ENCODE assay signal across 17 cellular contexts in genomic region chr14:104103061-104104005, GRCh38. TPM values are rescaled to one million over a fixed set of nuclear protein-coding genes. Genes with fewer than 3 reads are reported as not detected.
DNase-seq lines count a peak whose midpoint lies in the region; ATAC-seq and TF ChIP-seq lines count a peak whose summit lies in the region.
"Had no signal": no experiment of that assay in that cellular context is flagged by ENCODE, and none has a peak within 500 bp of the region (broad histone marks: within the 10 kb centered on the region; RNA-seq: fewer than 3 reads in every experiment).

No MANE protein-coding gene starts in this region.

- H3K27me3 ChIP-seq in H7 (ENCODE audit: control insufficient read depth, insufficient read depth, low read length) (no peaks in the 10 kb centered on the region), NT2/D1 (ENCODE audit: insufficient read depth, insufficient read length) (no peaks in the 10 kb centered on the region), heart left ventricle (peaks cover 0 to 13% (median 0%) of the 10 kb centered on the region in 9 donors), osteoblast (ENCODE audit: insufficient read depth, low read length) (no peaks in the 10 kb centered on the region)

- WGBS in heart left ventricle, 4 donors: 74 to 82% (median 78%) methylated on average over 43 to 47 of the region's 47 CpGs

- peak; percentile 77 for DNase-seq in H7
- no peak for DNase-seq in NT2/D1 (ENCODE audit: low read depth, low spot score)
- peak in 3 of 5 donors; percentile 20 to 59 (median 24) for DNase-seq in heart left ventricle
- DNase-seq in osteoblast (ENCODE audit: insufficient read length, low spot score, missing footprints): peak; percentile 58
- DNase-seq in occipital lobe (lab: John Stamatoyannopoulos, UW): no peak
- DNase-seq in NCI-H226: no peak
- DNase-seq in NCI-H1694 treated with DMSO at 0.1 percent for 48 hours (lab: John Stamatoyannopoulos, UW): no peak
- DNase-seq: activated CD8-positive, alpha-beta T cell treated with anti-CD3 and anti-CD28 coated beads, Interleukin-2, amount 10 ng/mL, durations not matched to agents 7 days and 5 days; esophagus squamous epithelium; GF-D8; naive thymus-derived CD4-positive, alpha-beta T cell; NCI-H1930; NCI-H446 treated with DMSO at 0.1 percent for 48 hours; SHP77 treated with DMSO at 0.1 percent for 48 hours; stimulated activated CD4-positive, alpha-beta T cell treated with anti-CD3 and anti-CD28 coated beads, Interleukin-12 subunit alpha, Interleukin-12 subunit beta, amount 100 ng/mL, for 4 hours had no signal

- H3K4me1 ChIP-seq in NT2/D1 (ENCODE audit: insufficient read depth, insufficient read length): peaks cover 14% of the 10 kb centered on the region
- no peaks in the 10 kb centered on the region for H3K4me1 ChIP-seq in heart left ventricle
- H3K4me1 ChIP-seq in osteoblast (ENCODE audit: insufficient read depth, low read length): no peaks in the 10 kb centered on the region

- peak overlapping the region; percentile 21 for H3K9ac ChIP-seq in NT2/D1 (ENCODE audit: insufficient read length, low read depth)

- TF ChIP-seq CTCF in heart left ventricle (IDR thresholded peaks at IDR 0.05) (no peak), osteoblast (IDR thresholded peaks at IDR 0.05; ENCODE audit: extremely low read depth, low read depth, low read length) (no peak)

- no peak overlapping the region for H3K27ac ChIP-seq in heart left ventricle
- H3K27ac ChIP-seq in osteoblast (ENCODE audit: low read depth, low read length): no peak overlapping the region
- H3K27ac ChIP-seq: prostate gland had no signal

- H3K4me2 ChIP-seq in osteoblast (ENCODE audit: insufficient read depth, low read length): no peak overlapping the region

- ATAC-seq in heart left ventricle: peak in 2 of 4 donors; percentile 2 to 4
- ATAC-seq in GM21717 (IDR thresholded peaks at IDR 0.05; ENCODE audit: unreplicated experiment): no peak
- ATAC-seq: activated CD8-positive, alpha-beta T cell treated with anti-CD3 and anti-CD28 coated beads, Interleukin-2, amount 10 ng/mL, durations not matched to agents 7 days and 5 days; naive thymus-derived CD4-positive, alpha-beta T cell had no signal

- H3K9me3 ChIP-seq in NT2/D1 (ENCODE audit: insufficient read depth, low read length): no peaks in the 10 kb centered on the region
- H3K9me3 ChIP-seq in heart left ventricle: no peaks in the 10 kb centered on the region
- no peaks in the 10 kb centered on the region for H3K9me3 ChIP-seq in osteoblast (ENCODE audit: low read depth, low read length)
- H3K9me3 ChIP-seq: esophagus squamous epithelium, prostate gland had no signal

- H3K36me3 ChIP-seq in H7 (replicated peaks; ENCODE audit: control insufficient read depth, insufficient read depth, low read length) (no peaks in the 10 kb centered on the region), NT2/D1 (ENCODE audit: insufficient read depth, insufficient read length, low read length) (no peaks in the 10 kb centered on the region), heart left ventricle (no peaks in the 10 kb centered on the region), osteoblast (ENCODE audit: insufficient read depth, low read length) (no peaks in the 10 kb centered on the region)
- H3K36me3 ChIP-seq: esophagus squamous epithelium, prostate gland had no signal

- H4K20me1 ChIP-seq in osteoblast (ENCODE audit: insufficient read depth, low read length): no peaks in the 10 kb centered on the region

- TF ChIP-seq POLR2A in heart left ventricle (IDR thresholded peaks at IDR 0.05): no peak

- intact Hi-C loops in heart left ventricle (cut with DNase I): no loop called here

- no peak overlapping the region for H2AFZ ChIP-seq in osteoblast (ENCODE audit: low read length)

- no peak overlapping the region for H3K4me3 ChIP-seq in H7 (ENCODE audit: insufficient read depth, low read depth, low read length)
- no peak overlapping the region for H3K4me3 ChIP-seq in NT2/D1 (ENCODE audit: insufficient read length, low read depth)
- no peak overlapping the region for H3K4me3 ChIP-seq in heart left ventricle
- H3K4me3 ChIP-seq in osteoblast (ENCODE audit: insufficient read depth, low read length): no peak overlapping the region
- H3K4me3 ChIP-seq: esophagus squamous epithelium, prostate gland had no signal

- H3K79me2 ChIP-seq in osteoblast (ENCODE audit: insufficient read depth, low read length): no peaks in the 10 kb centered on the region

RNA-seq across cellular contexts. Expression of gene ASPG, which starts 17.8 kb away (rescaled TPM):
- total RNA-seq in H7 (2014; rRNA removed; shearing (Covaris generic)): 0.17 and 2.9 TPM in 2 replicates
- total RNA-seq in heart left ventricle (10 to 100 TPM in 7 of 9 donors, 1 to 10 TPM in 2; 6.0 to 54.6 (median 16.3) TPM), osteoblast (under 0.01 TPM in 1 of 2 replicates, not detected in the other), occipital lobe (0.94 TPM)
- 10 to 100 TPM in 1 of 2 donors, 1 to 10 TPM in 1; 3.2 to 16.3 TPM for polyA plus RNA-seq in heart left ventricle
- total RNA-seq: activated CD8-positive, alpha-beta T cell treated with anti-CD3 and anti-CD28 coated beads, Interleukin-2, amount 10 ng/mL, durations not matched to agents 7 days and 5 days had no signal
- polyA plus RNA-seq: naive thymus-derived CD4-positive, alpha-beta T cell had no signal

RNA-seq across cellular contexts. Expression of gene KIF26A, which starts 35.1 kb away (rescaled TPM):
- total RNA-seq in H7 (2014; rRNA removed; shearing (Covaris generic)): 59.2 and 61.0 TPM in 2 replicates
- 10 to 100 TPM in 2 of 9 donors, 1 to 10 TPM in 7; 4.9 to 12.6 (median 7.8) TPM for total RNA-seq in heart left ventricle
- polyA plus RNA-seq in heart left ventricle: 1 to 10 TPM; 5.0 to 8.0 TPM
- total RNA-seq in osteoblast: not detected in 2 replicates
- total RNA-seq in occipital lobe: 13.1 TPM
- polyA plus RNA-seq: naive thymus-derived CD4-positive, alpha-beta T cell had no signal

Comparison
In these comparisons a context has a peak if more than half of its experiments do, and no peak if none do; other contexts are left out.
1. DNase-seq: peak in H7 (single experiment), heart left ventricle (3 of 5) and osteoblast (single experiment); none in NT2/D1 (single experiment), occipital lobe (single experiment), NCI-H226 (single experiment) and NCI-H1694 treated with DMSO at 0.1 percent for 48 hours (single experiment).